Comparison of ENCODE assay signal across 9 cellular contexts in genomic region chr4:8157496-8157895, GRCh38. TPM values are rescaled to one million over a fixed set of nuclear protein-coding genes. Genes with fewer than 3 reads are reported as not detected.
A peak's percentile ranks its signal among the peaks of the same experiment; 100 is the strongest.
DNase-seq lines count a peak whose midpoint lies in the region; ATAC-seq and TF ChIP-seq lines count a peak whose summit lies in the region.
"Had no signal": no experiment of that assay in that cellular context is flagged by ENCODE, and none has a peak within 500 bp of the region (broad histone marks: within the 10 kb centered on the region; RNA-seq: fewer than 3 reads in every experiment).

No MANE protein-coding gene starts in this region.

- H3K9ac ChIP-seq in parathyroid adenoma = no peak overlapping the region

- H3K4me1 ChIP-seq in parathyroid adenoma = no peaks in the 10 kb centered on the region

- no peaks in the 10 kb centered on the region for H3K27me3 ChIP-seq in parathyroid adenoma (ENCODE audit: control insufficient read depth, insufficient read depth, low read length)

- H2AFZ ChIP-seq in parathyroid adenoma = no peak overlapping the region

- no peaks in the 10 kb centered on the region for H3K9me3 Mint-ChIP-seq in endothelial cell (ENCODE audit: unreplicated experiment)

- H3K4me3 ChIP-seq in parathyroid adenoma (ENCODE audit: low read depth, low read length) = peak overlapping the region; percentile 56

- H3K9me3 ChIP-seq in parathyroid adenoma (ENCODE audit: control insufficient read depth, low read length) = no peaks in the 10 kb centered on the region

- peaks cover 3% of the 10 kb centered on the region for H3K36me3 Mint-ChIP-seq in endothelial cell (ENCODE audit: low read depth, unreplicated experiment)

- H3K27ac Mint-ChIP-seq in endothelial cell (ENCODE audit: unreplicated experiment) = no peak overlapping the region

- H3K36me3 ChIP-seq in parathyroid adenoma (ENCODE audit: control insufficient read depth, insufficient read depth, low read length) = no peaks in the 10 kb centered on the region

- TF ChIP-seq CTCF in parathyroid adenoma (IDR thresholded peaks at IDR 0.05) = no peak
- TF ChIP-seq CTCF in endothelial cell (IDR thresholded peaks at IDR 0.05; ENCODE audit: unreplicated experiment) = no peak

- H3K4me3 Mint-ChIP-seq in endothelial cell (ENCODE audit: unreplicated experiment) = no peak overlapping the region

- peaks cover 4% of the 10 kb centered on the region for H3K4me1 Mint-ChIP-seq in endothelial cell (ENCODE audit: unreplicated experiment)

- peak overlapping the region; percentile 64 for H3K4me2 ChIP-seq in parathyroid adenoma (ENCODE audit: low read length)

- DNase-seq in Daoy (ENCODE audit: low read depth) (peak; percentile 48), NCI-H2227 treated with DMSO at 0.1 percent for 48 hours (lab: John Stamatoyannopoulos, UW) (peak; percentile 5), endothelial cell (ENCODE audit: low spot score) (no peak), middle frontal gyrus (ENCODE audit: extremely low spot score, low spot score) (no peak)
- DNase-seq: NCI-H1436 treated with DMSO at 0.1 percent for 48 hours had no signal

- H3K27me3 Mint-ChIP-seq in endothelial cell (ENCODE audit: unreplicated experiment) = peaks cover 16% of the 10 kb centered on the region

- H3K27ac ChIP-seq in parathyroid adenoma = no peak overlapping the region

- peak; percentile 40 for ATAC-seq in esophagus mucosa
- ATAC-seq in HG02763 (IDR thresholded peaks at IDR 0.05; ENCODE audit: unreplicated experiment) = no peak
- no peak for ATAC-seq in HG03139 (IDR thresholded peaks at IDR 0.05; ENCODE audit: unreplicated experiment)

- H3K79me2 ChIP-seq in parathyroid adenoma = no peaks in the 10 kb centered on the region

RNA-seq across cellular contexts. Expression of gene ABLIM2, which starts 1.1 kb away (rescaled TPM):
- total RNA-seq in Daoy (2014; rRNA removed; shearing (Covaris generic)) = 0.21 and 0.23 TPM in 2 replicates
- total RNA-seq in esophagus mucosa = 20.1 TPM
- total RNA-seq in endothelial cell (ENCODE audit: unreplicated experiment) = 0.74 TPM

RNA-seq across cellular contexts. Expression of gene SH3TC1, which starts 41.6 kb away (rescaled TPM):
- total RNA-seq in Daoy (2014; rRNA removed; shearing (Covaris generic)) = 10.1 and 19.9 TPM in 2 replicates
- total RNA-seq in esophagus mucosa = 52.9 TPM
- total RNA-seq in endothelial cell (ENCODE audit: unreplicated experiment) = 114 TPM

Comparison
In these comparisons a context has a peak if more than half of its experiments do, and no peak if none do; other contexts are left out.
1. DNase-seq: peak in Daoy (single experiment) and NCI-H2227 treated with DMSO at 0.1 percent for 48 hours (single experiment); none in endothelial cell (single experiment) and middle frontal gyrus (single experiment).
2. RNA of gene ABLIM2, which starts 1.1 kb away (total RNA-seq): 20.1 TPM in esophagus mucosa (single experiment); 0.74 TPM in endothelial cell (single experiment) and 0.21 to 0.23 TPM in Daoy; every median in the first group is over 10 times any median in the second.